ENCODE assay signal across 18 cellular contexts in the genomic region with DNA sequence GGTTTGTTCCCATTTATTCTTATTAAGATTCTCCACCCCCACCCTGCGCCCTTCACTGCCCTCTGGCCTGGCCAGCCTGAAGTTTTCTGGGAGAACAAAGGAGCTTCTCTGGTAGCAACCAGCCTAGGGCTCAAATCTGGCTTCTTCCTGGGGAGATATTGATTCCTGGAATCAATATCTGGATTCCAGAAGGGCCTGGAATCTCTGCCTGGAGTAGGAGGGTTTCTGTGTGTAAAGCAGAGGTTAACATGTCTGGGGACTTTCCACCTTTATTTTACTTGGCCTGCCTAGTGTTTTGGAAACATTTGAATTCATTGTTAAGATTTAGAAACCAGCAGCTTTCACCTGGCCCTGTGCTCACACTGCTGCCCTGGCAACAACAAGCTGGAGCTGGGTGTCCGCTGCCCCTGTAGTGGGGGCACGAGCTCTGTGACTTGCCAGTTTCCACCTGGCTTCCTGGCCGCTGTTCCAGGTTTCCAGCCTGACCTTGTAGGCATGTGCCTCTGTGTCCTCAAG. TPM values are rescaled to one million over a fixed set of nuclear protein-coding genes. Genes with fewer than 3 reads are reported as not detected.
A peak's percentile ranks its signal among the peaks of the same experiment; 100 is the strongest.
DNase-seq lines count a peak whose midpoint lies in the region; ATAC-seq, FAIRE-seq and TF ChIP-seq lines count a peak whose summit lies in the region.
"Had no signal": no experiment of that assay in that cellular context is flagged by ENCODE, and none has a peak within 500 bp of the region (broad histone marks: within the 10 kb centered on the region; RNA-seq: fewer than 3 reads in every experiment).

No MANE protein-coding gene starts in this region.

- CTCF ChIA-PET in A549 (lab: Yijun Ruan, JAX) = interaction anchor here (0.8 to 3.2 kb wide), 8 partner anchors 9 to 332 kb away, joined by 3 to 16 read pairs (median 3); no protein-coding TSS in a partner anchor
- CTCF ChIA-PET in CD8-positive, alpha-beta memory T cell (lab: Charles Lee) = no interaction called here

- no peaks in the 10 kb centered on the region for H3K9me3 ChIP-seq in A549
- H3K9me3 ChIP-seq in esophagus (ENCODE audit: control insufficient read depth in 2 of 2, insufficient read depth in 1 of 2, low read depth in 1 of 2, low read length in 1 of 2) = no peaks in the 10 kb centered on the region
- no peaks in the 10 kb centered on the region for H3K9me3 ChIP-seq in CD8-positive, alpha-beta memory T cell (ENCODE audit: low read length)
- H3K9me3 ChIP-seq: ascending aorta had no signal

- TF ChIP-seq EP300 in A549 (IDR thresholded peaks at IDR 0.05) = no peak

- H3K4me3 ChIP-seq in A549 (no peak overlapping the region), esophagus (ENCODE audit: low read depth in 1 of 2, low read length in 2 of 2) (no peak overlapping the region)
- H3K4me3 ChIP-seq in CD8-positive, alpha-beta memory T cell (ENCODE audit: low read length) = no peak overlapping the region
- H3K4me3 ChIP-seq: ascending aorta had no signal

- H3K4me2 ChIP-seq in A549 = no peak overlapping the region

- DNase-seq in A549 (ENCODE audit: low read depth in 1 of 2, low spot score in 1 of 2) (no peak), NCI-H1092 treated with DMSO at 0.1 percent for 48 hours (lab: John Stamatoyannopoulos, UW) (peak; percentile 57), neural crest cell (ENCODE audit: low read depth, low spot score) (no peak)
- DNase-seq in CD8-positive, alpha-beta memory T cell = no peak
- DNase-seq in stimulated activated CD8-positive, alpha-beta memory T cell treated with anti-CD3 and anti-CD28 coated beads, Interleukin-4, amount 100 ng/mL, for 48 hours = no peak
- DNase-seq: DND-41; effector memory CD8-positive, alpha-beta T cell; HCEC 1CT; head of caudate nucleus; T-helper 9 cell had no signal

- peak overlapping the region; percentile 18 for H3K4me3 Mint-ChIP-seq in neural crest cell
- no peak overlapping the region for H3K4me3 Mint-ChIP-seq in CD8-positive, alpha-beta memory T cell
- H3K4me3 Mint-ChIP-seq: activated T-helper 17 cell treated with anti-CD3 and anti-CD28 coated beads, Interleukin-2, amount 50 U/mL, for 72 hours; effector memory CD8-positive, alpha-beta T cell; stimulated activated memory B cell treated with anti-CD40 and anti-IgM and Interleukin-4, amounts not matched to agents 10 μg/mL and 1 μg/mL and 100 μg/mL, for 72 hours had no signal

- H3K36me3 ChIP-seq in esophagus (ENCODE audit: control insufficient read depth in 2 of 2, insufficient read depth in 2 of 2, low read length in 1 of 2) = no peaks in the 10 kb centered on the region
- no peaks in the 10 kb centered on the region for H3K36me3 ChIP-seq in CD8-positive, alpha-beta memory T cell (ENCODE audit: insufficient read depth, low read length)
- H3K36me3 ChIP-seq: ascending aorta had no signal

- POLR2A ChIA-PET in A549 (lab: Yijun Ruan, JAX) = interaction anchor here (0.6 to 1.5 kb wide), 2 partner anchors 41 to 152 kb away, joined by 4 to 8 read pairs; partner anchors contain the start of gene CD59
- POLR2A ChIA-PET in CD8-positive, alpha-beta memory T cell (lab: Charles Lee) = no interaction called here

- peak overlapping the region; percentile 68 for H3K27ac Mint-ChIP-seq in neural crest cell (ENCODE audit: unreplicated experiment)
- no peak overlapping the region for H3K27ac Mint-ChIP-seq in CD8-positive, alpha-beta memory T cell
- H3K27ac Mint-ChIP-seq: activated T-helper 17 cell treated with anti-CD3 and anti-CD28 coated beads, Interleukin-2, amount 50 U/mL, for 72 hours; effector memory CD8-positive, alpha-beta T cell; stimulated activated memory B cell treated with anti-CD40 and anti-IgM and Interleukin-4, amounts not matched to agents 10 μg/mL and 1 μg/mL and 100 μg/mL, for 72 hours had no signal

- H3K27me3 Mint-ChIP-seq in neural crest cell (ENCODE audit: low read depth) = no peaks in the 10 kb centered on the region
- peaks cover 0 to 14% of the 10 kb centered on the region in 2 donors for H3K27me3 Mint-ChIP-seq in CD8-positive, alpha-beta memory T cell

- no peaks in the 10 kb centered on the region for H3K36me3 Mint-ChIP-seq in neural crest cell (ENCODE audit: low read depth)
- no peaks in the 10 kb centered on the region for H3K36me3 Mint-ChIP-seq in CD8-positive, alpha-beta memory T cell
- H3K36me3 Mint-ChIP-seq: stimulated activated memory B cell treated with anti-CD40 and anti-IgM and Interleukin-4, amounts not matched to agents 10 μg/mL and 1 μg/mL and 100 μg/mL, for 72 hours had no signal

- TF ChIP-seq POLR2A in A549 (IDR thresholded peaks at IDR 0.05; ENCODE audit: low read length) = no peak

- H3K27me3 ChIP-seq in esophagus (ENCODE audit: control insufficient read depth in 1 of 2, insufficient read depth in 2 of 2, low read length in 2 of 2) = no peaks in the 10 kb centered on the region
- peaks cover 3% of the 10 kb centered on the region for H3K27me3 ChIP-seq in CD8-positive, alpha-beta memory T cell (ENCODE audit: insufficient read depth, low read length, poor library complexity, severe bottlenecking)
- H3K27me3 ChIP-seq: ascending aorta had no signal

- 93% methylated on average over 4 of the region's 4 CpGs for WGBS in A549 (ENCODE audit: missing lambda C conversion rate)
- WGBS in esophagus, 2 donors = 55 to 65% methylated on average over 4 of the region's 4 CpGs

- no peak for FAIRE-seq in A549 (lab: Jason Lieb, UNC)

- H3K27ac ChIP-seq in A549 (peak overlapping the region; percentile 94 to 96; a peak in 5 of 6 replicates), esophagus (ENCODE audit: low read depth in 2 of 2, low read length in 1 of 2) (peak overlapping the region; percentile 44 to 74)
- H3K27ac ChIP-seq in CD8-positive, alpha-beta memory T cell (ENCODE audit: low read depth, low read length) = no peak overlapping the region

- H3K4me1 Mint-ChIP-seq in neural crest cell = peaks cover 57% of the 10 kb centered on the region
- H3K4me1 Mint-ChIP-seq in CD8-positive, alpha-beta memory T cell = peaks cover 5 to 9% (median 6%) of the 10 kb centered on the region in 3 donors

- no peak for TF ChIP-seq RAD21 in A549 (conservative IDR thresholded peaks at IDR 0.05 in 1 of 2, IDR thresholded peaks at IDR 0.05 in 1 of 2)

- H3K9me3 Mint-ChIP-seq in neural crest cell = no peaks in the 10 kb centered on the region
- H3K9me3 Mint-ChIP-seq in CD8-positive, alpha-beta memory T cell = no peaks in the 10 kb centered on the region
- H3K9me3 Mint-ChIP-seq: activated T-helper 17 cell treated with anti-CD3 and anti-CD28 coated beads, Interleukin-2, amount 50 U/mL, for 72 hours; effector memory CD8-positive, alpha-beta T cell; stimulated activated memory B cell treated with anti-CD40 and anti-IgM and Interleukin-4, amounts not matched to agents 10 μg/mL and 1 μg/mL and 100 μg/mL, for 72 hours had no signal

- H3K4me1 ChIP-seq in A549 (peaks cover 55% of the 10 kb centered on the region), esophagus (ENCODE audit: control insufficient read depth in 2 of 2, insufficient read depth in 2 of 2, low read length in 1 of 2) (peaks cover 0 to 22% of the 10 kb centered on the region in 2 donors)
- peaks cover 6% of the 10 kb centered on the region for H3K4me1 ChIP-seq in CD8-positive, alpha-beta memory T cell (ENCODE audit: insufficient read depth, low read length)

- TF ChIP-seq CTCF in A549 (IDR thresholded peaks at IDR 0.05) = no peak
- no peak for TF ChIP-seq CTCF in neural crest cell (conservative IDR thresholded peaks at IDR 0.05)

- ATAC-seq in A549 = no peak
- no peak for ATAC-seq in HG03135 (IDR thresholded peaks at IDR 0.05; ENCODE audit: unreplicated experiment)
- no peak for ATAC-seq in GM21447 (IDR thresholded peaks at IDR 0.05; ENCODE audit: unreplicated experiment)
- ATAC-seq: activated T-helper 17 cell treated with anti-CD3 and anti-CD28 coated beads, Interleukin-2, amount 50 U/mL, for 72 hours; effector memory CD8-positive, alpha-beta T cell; stimulated activated memory B cell treated with anti-CD40 and anti-IgM and Interleukin-4, amounts not matched to agents 10 μg/mL and 1 μg/mL and 100 μg/mL, for 72 hours had no signal

TF ChIP-seq in A549, 52 proteins besides CTCF, POLR2A, EP300 and RAD21:
- no peak for TF ChIP-seq ZNF302 (CRISPR knock-in tag; IDR thresholded peaks at IDR 0.05)
- no peak for TF ChIP-seq RARB (CRISPR knock-in tag; IDR thresholded peaks at IDR 0.05)
- TF ChIP-seq TP53 (CRISPR knock-in tag; IDR thresholded peaks at IDR 0.05) = no peak

RNA-seq across cellular contexts. Expression of gene C11orf91, which starts 5.5 kb away (rescaled TPM):
- polyA plus RNA-seq in A549 (2011; rRNA removed) = 0.42 TPM in 1 of 2 replicates, not detected in the other
- polyA plus RNA-seq in A549 (2012; cell fraction: cytosol; rRNA removed) = 0.05 TPM in 2 replicates
- 0.40 and 4.8 TPM in 2 replicates for polyA plus RNA-seq in A549 (2012; cell fraction: nucleus; rRNA removed)
- 0.15 to 0.34 TPM in 2 of 3 replicates, not detected in the other for polyA plus RNA-seq in A549 (2017; fragmentation: RNase III; extraction: RNeasy Plus Mini Kit Qiagen cat#74134 plus additional on column Dnase treatment)
- polyA minus RNA-seq in A549 (2011; rRNA and poly(A)+ RNA removed) = not detected in 2 replicates
- polyA plus RNA-seq in esophagus = under 1 TPM; 0.21 to 0.51 TPM
- total RNA-seq in neural crest cell = 0.57 and 0.68 TPM in 2 replicates
- total RNA-seq in CD8-positive, alpha-beta memory T cell = not detected
- not detected for polyA plus RNA-seq in CD8-positive, alpha-beta memory T cell
- total RNA-seq: activated T-helper 17 cell treated with anti-CD3 and anti-CD28 coated beads, Interleukin-2, amount 50 U/mL, for 72 hours; ascending aorta; HT-29; osteoblast had no signal

RNA-seq across cellular contexts. Expression of gene CD59, which starts 41.1 kb away (rescaled TPM):
- 335 and 499 TPM in 2 replicates for polyA plus RNA-seq in A549 (2011; rRNA removed)
- 214 and 235 TPM in 2 replicates for polyA plus RNA-seq in A549 (2012; cell fraction: cytosol; rRNA removed)
- 88.8 and 160 TPM in 2 replicates for polyA plus RNA-seq in A549 (2012; cell fraction: nucleus; rRNA removed)
- polyA plus RNA-seq in A549 (2017; fragmentation: RNase III; extraction: RNeasy Plus Mini Kit Qiagen cat#74134 plus additional on column Dnase treatment) = 358 to 439 TPM (median 375 TPM) in 3 replicates
- 189 and 242 TPM in 2 replicates for polyA minus RNA-seq in A549 (2011; rRNA and poly(A)+ RNA removed)
- polyA plus RNA-seq in esophagus = 100 to 1,000 TPM; 328 to 334 TPM
- 80.5 and 86.3 TPM in 2 replicates for total RNA-seq in neural crest cell
- total RNA-seq in CD8-positive, alpha-beta memory T cell = 10 to 100 TPM; 25.2 to 28.0 TPM
- polyA plus RNA-seq in CD8-positive, alpha-beta memory T cell = 40.4 TPM
